In the genomic region with DNA sequence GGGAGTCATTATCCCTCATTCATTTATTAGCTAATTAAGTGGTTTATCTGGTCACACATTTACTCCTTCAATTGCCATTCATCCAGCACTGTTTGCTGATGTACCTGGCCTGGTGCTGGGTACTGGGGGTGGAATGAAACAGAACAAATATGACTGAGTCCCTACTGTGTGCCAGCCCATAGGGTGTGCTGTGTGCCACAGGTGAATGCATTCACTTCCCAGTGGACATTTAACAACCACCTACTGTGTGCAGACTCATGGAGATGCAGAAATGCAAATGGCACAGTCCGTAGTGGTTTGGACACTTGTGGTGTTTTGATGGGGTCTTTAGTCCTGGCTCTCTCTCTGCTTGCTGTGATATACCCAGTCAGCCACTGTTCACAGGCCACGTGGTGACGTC, we compare ENCODE assay signal across 25 cellular contexts. TPM values are rescaled to one million over a fixed set of nuclear protein-coding genes. Genes with fewer than 3 reads are reported as not detected.
A peak's percentile ranks its signal among the peaks of the same experiment; 100 is the strongest.
DNase-seq lines count a peak whose midpoint lies in the region; ATAC-seq, FAIRE-seq and TF ChIP-seq lines count a peak whose summit lies in the region.
"Had no signal": no experiment of that assay in that cellular context is flagged by ENCODE, and none has a peak within 500 bp of the region (broad histone marks: within the 10 kb centered on the region; RNA-seq: fewer than 3 reads in every experiment).

No MANE protein-coding gene starts in this region.

- no peaks in the 10 kb centered on the region for H3K27me3 Mint-ChIP-seq in MCF 10A (ENCODE audit: insufficient read depth, unreplicated experiment)
- no peaks in the 10 kb centered on the region for H3K27me3 Mint-ChIP-seq in naive B cell
- H3K27me3 Mint-ChIP-seq: activated T-helper 17 cell treated with anti-CD3 and anti-CD28 coated beads, Interleukin-2, amount 50 U/mL, for 72 hours had no signal

- CTCF ChIA-PET in MCF 10A (lab: Yijun Ruan, JAX): interaction anchor here (0.6 kb wide), 1 partner anchor 34 kb away, joined by 3 read pairs; no protein-coding TSS in a partner anchor
- CTCF ChIA-PET in mammary epithelial cell (lab: Charles Lee; ENCODE audit: low non-redundant PET): no interaction called here

- in situ Hi-C loops in mammary epithelial cell (cut with MboI; ENCODE audit: low sequenced_read_pairs in 2 of 2): no loop called here

- H3K9me3 ChIP-seq in breast epithelium (no peaks in the 10 kb centered on the region), mammary epithelial cell (replicated peaks; ENCODE audit: insufficient read depth, low read length) (no peaks in the 10 kb centered on the region), upper lobe of right lung (no peaks in the 10 kb centered on the region), hepatocyte (ENCODE audit: low read depth) (no peaks in the 10 kb centered on the region)
- H3K9me3 ChIP-seq: gastroesophageal sphincter had no signal

- TF ChIP-seq POLR2A in breast epithelium (IDR thresholded peaks at IDR 0.05) (no peak), H54 (IDR thresholded peaks at IDR 0.05; ENCODE audit: low read depth, low read length) (no peak)

- no peak overlapping the region for H2AFZ ChIP-seq in mammary epithelial cell (ENCODE audit: low read depth, low read length)
- H2AFZ ChIP-seq in hepatocyte: no peak overlapping the region

- H3K27ac ChIP-seq in breast epithelium (peak overlapping the region; percentile 82 to 83), mammary epithelial cell (ENCODE audit: insufficient read depth, low read depth, low read length) (peak overlapping the region; percentile 82), upper lobe of right lung (peak overlapping the region; percentile 78), hepatocyte (no peak overlapping the region)
- H3K27ac ChIP-seq: 22Rv1, C4-2B, KMS-11 had no signal

- H3K27ac Mint-ChIP-seq in MCF 10A (ENCODE audit: low read depth, unreplicated experiment): no peak overlapping the region
- peak overlapping the region in 4 of 6 donors; percentile 57 to 94 (median 92) for H3K27ac Mint-ChIP-seq in naive B cell
- H3K27ac Mint-ChIP-seq: activated naive CD8-positive, alpha-beta T cell treated with anti-CD3 and anti-CD28 coated beads for 36 hours; activated T-helper 17 cell treated with anti-CD3 and anti-CD28 coated beads, Interleukin-2, amount 50 U/mL, for 72 hours had no signal

- dilution Hi-C loops in mammary epithelial cell (cut with HindIII; ENCODE audit: low sequenced_read_pairs): no loop called here

- POLR2A ChIA-PET in MCF 10A (lab: Yijun Ruan, JAX): interaction anchor here (0.8 kb wide), 1 partner anchor 12 kb away, joined by 3 read pairs; no protein-coding TSS in a partner anchor

- H3K4me2 ChIP-seq in mammary epithelial cell (ENCODE audit: insufficient read depth, low read depth, low read length) (peak overlapping the region; percentile 64), hepatocyte (no peak overlapping the region)
- H3K4me2 ChIP-seq: KMS-11 had no signal

- no peak overlapping the region for H3K9ac ChIP-seq in mammary epithelial cell (ENCODE audit: insufficient read depth, low read length)
- H3K9ac ChIP-seq: KMS-11 had no signal

- H3K4me3 Mint-ChIP-seq in MCF 10A (ENCODE audit: unreplicated experiment) (no peak overlapping the region), naive B cell (peak overlapping the region in 4 of 8 donors; percentile 32 to 77 (median 60))
- H3K4me3 Mint-ChIP-seq: activated naive CD8-positive, alpha-beta T cell treated with anti-CD3 and anti-CD28 coated beads for 36 hours; activated T-helper 17 cell treated with anti-CD3 and anti-CD28 coated beads, Interleukin-2, amount 50 U/mL, for 72 hours had no signal

- no peaks in the 10 kb centered on the region for H4K20me1 ChIP-seq in mammary epithelial cell (ENCODE audit: insufficient read depth, low read length)
- H4K20me1 ChIP-seq in hepatocyte (ENCODE audit: insufficient read depth, poor library complexity, severe bottlenecking): peaks cover 56% of the 10 kb centered on the region

- no peak overlapping the region for H3K4me3 ChIP-seq in breast epithelium
- no peak overlapping the region for H3K4me3 ChIP-seq in mammary epithelial cell (replicated peaks in 1 of 3; ENCODE audit: insufficient read depth in 1 of 3, low read depth in 2 of 3, low read length in 3 of 3)
- no peak overlapping the region for H3K4me3 ChIP-seq in upper lobe of right lung
- H3K4me3 ChIP-seq in hepatocyte: no peak overlapping the region
- H3K4me3 ChIP-seq: gastroesophageal sphincter had no signal

- H3K4me1 ChIP-seq in breast epithelium: peaks cover 31 to 49% of the 10 kb centered on the region in 2 donors
- H3K4me1 ChIP-seq in mammary epithelial cell (ENCODE audit: insufficient read depth, low read length): peaks cover 51% of the 10 kb centered on the region
- peaks cover 95% of the 10 kb centered on the region for H3K4me1 ChIP-seq in upper lobe of right lung
- H3K4me1 ChIP-seq in hepatocyte (ENCODE audit: insufficient read depth): peaks cover 11% of the 10 kb centered on the region

- H3K9me3 Mint-ChIP-seq in MCF 10A (ENCODE audit: unreplicated experiment): no peaks in the 10 kb centered on the region
- no peaks in the 10 kb centered on the region for H3K9me3 Mint-ChIP-seq in naive B cell
- H3K9me3 Mint-ChIP-seq: activated naive CD8-positive, alpha-beta T cell treated with anti-CD3 and anti-CD28 coated beads for 36 hours; activated T-helper 17 cell treated with anti-CD3 and anti-CD28 coated beads, Interleukin-2, amount 50 U/mL, for 72 hours had no signal

- H3K4me1 Mint-ChIP-seq in MCF 10A (ENCODE audit: insufficient read depth, unreplicated experiment): peaks cover 25% of the 10 kb centered on the region
- peaks cover 49 to 84% (median 66%) of the 10 kb centered on the region in 3 donors for H3K4me1 Mint-ChIP-seq in naive B cell
- H3K4me1 Mint-ChIP-seq: activated T-helper 17 cell treated with anti-CD3 and anti-CD28 coated beads, Interleukin-2, amount 50 U/mL, for 72 hours had no signal

- H3K79me2 ChIP-seq in mammary epithelial cell (ENCODE audit: insufficient read depth, low read length): peaks cover 97% of the 10 kb centered on the region
- peaks cover 99% of the 10 kb centered on the region for H3K79me2 ChIP-seq in hepatocyte

- DNase-seq in breast epithelium (ENCODE audit: low spot score in 2 of 2) (no peak), MCF 10A (ENCODE audit: unreplicated experiment) (no peak), mammary epithelial cell (no peak), naive B cell (no peak), upper lobe of right lung (no peak), H54 (ENCODE audit: insufficient read length, low spot score) (no peak), hepatocyte (ENCODE audit: low spot score) (no peak)
- DNase-seq: activated CD4-positive, alpha-beta T cell treated with anti-CD3 and anti-CD28 coated beads for 48 hours; activated naive CD8-positive, alpha-beta T cell treated with anti-CD3 and anti-CD28 coated beads for 36 hours; dermis blood vessel endothelial cell; DMS 273 treated with DMSO at 0.1 percent for 48 hours; erythroblast; GDM1; left cardiac atrium; NCI-H1048; NCI-H2081; NCI-H446 treated with DMSO at 0.1 percent for 48 hours; NK-92 treated with Interleukin-12 subunit alpha and Interleukin-12 subunit beta, amount 100 ng/mL, for 24 hours; retina had no signal

- WGBS in mammary epithelial cell (ENCODE audit: low coverage, missing lambda C conversion rate): 98% methylated on average over 3 of the region's 3 CpGs
- 83% methylated on average over 3 of the region's 3 CpGs for WGBS in hepatocyte (ENCODE audit: low lambda C conversion rate, missing lambda C conversion rate)

- FAIRE-seq in H54 (lab: Jason Lieb, UNC): no peak

- intact Hi-C loops in breast epithelium (cut with DNase I; ENCODE audit: low total_unique reads): no loop called here
- intact Hi-C loops in MCF 10A (cut with micrococcal nuclease): no loop called here
- intact Hi-C loops in mammary epithelial cell (cut with micrococcal nuclease): no loop called here
- intact Hi-C loops in upper lobe of right lung (cut with DNase I): no loop called here

- H3K9me2 ChIP-seq in hepatocyte (replicated peaks; ENCODE audit: insufficient read depth): no peaks in the 10 kb centered on the region

- H3K36me3 ChIP-seq in breast epithelium (no peaks in the 10 kb centered on the region), mammary epithelial cell (ENCODE audit: insufficient read depth, low read length) (peaks cover 1% of the 10 kb centered on the region), upper lobe of right lung (peaks cover 9% of the 10 kb centered on the region), hepatocyte (replicated peaks; ENCODE audit: insufficient read depth, low read depth) (no peaks in the 10 kb centered on the region)

- ATAC-seq in naive B cell (ENCODE audit: low read depth in 2 of 2): no peak
- ATAC-seq in upper lobe of right lung: no peak
- no peak for ATAC-seq in HG03175 (IDR thresholded peaks at IDR 0.05; ENCODE audit: unreplicated experiment)
- ATAC-seq: activated T-helper 17 cell treated with anti-CD3 and anti-CD28 coated beads, Interleukin-2, amount 50 U/mL, for 72 hours; gastroesophageal sphincter; left cardiac atrium had no signal

- H3K27me3 ChIP-seq in breast epithelium (no peaks in the 10 kb centered on the region), mammary epithelial cell (ENCODE audit: insufficient read depth, low read length) (no peaks in the 10 kb centered on the region), upper lobe of right lung (no peaks in the 10 kb centered on the region), hepatocyte (no peaks in the 10 kb centered on the region)
- H3K27me3 ChIP-seq: gastroesophageal sphincter had no signal

- TF ChIP-seq CTCF in breast epithelium (IDR thresholded peaks at IDR 0.05): no peak
- TF ChIP-seq CTCF in MCF 10A (IDR thresholded peaks at IDR 0.05; ENCODE audit: unreplicated experiment): no peak
- TF ChIP-seq CTCF in mammary epithelial cell (conservative IDR thresholded peaks at IDR 0.05 in 1 of 2, IDR thresholded peaks at IDR 0.05 in 1 of 2; ENCODE audit: extremely low read depth in 1 of 2, insufficient read depth in 1 of 2, low read depth in 1 of 2, low read length in 2 of 2): no peak
- TF ChIP-seq CTCF in upper lobe of right lung (IDR thresholded peaks at IDR 0.05): no peak
- no peak for TF ChIP-seq CTCF in hepatocyte (IDR thresholded peaks at IDR 0.05; ENCODE audit: poor library complexity)

- H3K36me3 Mint-ChIP-seq in MCF 10A (ENCODE audit: insufficient read depth, unreplicated experiment) (peaks cover 4% of the 10 kb centered on the region), naive B cell (no peaks in the 10 kb centered on the region)
- H3K36me3 Mint-ChIP-seq: activated naive CD8-positive, alpha-beta T cell treated with anti-CD3 and anti-CD28 coated beads for 36 hours had no signal

- BruUV-seq in MCF 10A (replicated peaks; lab: Mats Ljungman, UMichigan) (no TSS peak), mammary epithelial cell (replicated peaks; lab: Mats Ljungman, UMichigan) (no TSS peak)

RNA-seq across cellular contexts. Expression of gene NEK6, which starts 10.5 kb away (rescaled TPM):
- 10 to 100 TPM; 17.8 to 31.5 (median 22.2) TPM for total RNA-seq in breast epithelium
- total RNA-seq in MCF 10A (2022): 25.1 and 27.5 TPM in 2 replicates
- 10 to 100 TPM; 41.3 to 41.7 TPM for total RNA-seq in mammary epithelial cell
- polyA plus RNA-seq in mammary epithelial cell: 50.6 TPM
- polyA minus RNA-seq in mammary epithelial cell: 68.8 TPM
- 10 to 100 TPM in 2 of 6 donors, 1 to 10 TPM in 4; 4.5 to 15.2 (median 8.0) TPM for polyA plus RNA-seq in naive B cell (ENCODE audit: low read depth in 6 of 6)
- total RNA-seq in upper lobe of right lung: 137 TPM
- 33.5 and 35.7 TPM in 2 replicates for total RNA-seq in hepatocyte
- polyA plus RNA-seq in hepatocyte: 41.6 and 44.7 TPM in 2 replicates
